In the genomic region with DNA sequence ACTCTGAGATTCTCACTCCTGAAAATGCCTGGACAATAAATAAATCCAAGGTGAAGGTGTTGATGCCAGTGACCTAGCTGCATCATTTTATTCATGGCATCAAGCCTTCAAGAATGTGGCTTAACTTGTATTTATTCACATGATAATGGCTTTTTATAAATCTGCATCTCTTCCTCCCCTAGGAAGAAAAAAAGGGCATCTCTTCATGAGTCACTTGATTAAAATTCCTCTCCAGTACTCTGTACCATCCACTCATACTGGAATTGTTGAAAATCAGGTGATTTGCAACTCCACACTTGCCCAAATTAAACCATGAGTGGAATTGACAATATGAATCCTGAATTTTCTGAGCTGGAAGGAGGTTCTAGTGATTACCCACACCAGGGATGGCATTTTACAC, we compare ENCODE assay signal across 20 cellular contexts. TPM values are rescaled to one million over a fixed set of nuclear protein-coding genes. Genes with fewer than 3 reads are reported as not detected.
"Had no signal": no experiment of that assay in that cellular context is flagged by ENCODE, and none has a peak within 500 bp of the region (broad histone marks: within the 10 kb centered on the region; RNA-seq: fewer than 3 reads in every experiment).

No MANE protein-coding gene starts in this region.

- H3K9me3 Mint-ChIP-seq: activated CD8-positive, alpha-beta T cell treated with anti-CD3 and anti-CD28 coated beads for 36 hours; activated naive CD8-positive, alpha-beta T cell treated with anti-CD3 and anti-CD28 coated beads, Interleukin-2, amount 50 U/mL, for 24 hours; effector memory CD8-positive, alpha-beta T cell; immature natural killer cell; nephron; stimulated activated naive CD8-positive, alpha-beta T cell treated with anti-CD3 and anti-CD28 coated beads, Interleukin-15, amount 100 ng/mL, for 72 hours; T-helper 2 cell treated with Interferon-gamma antibody and Interleukin-4, amounts not matched to agents 5 μg/mL and 100 μg/mL, for 36 hours had no signal

- H3K36me3 Mint-ChIP-seq: immature natural killer cell had no signal

- H3K4me1 Mint-ChIP-seq: activated CD4-positive, alpha-beta T cell treated with anti-CD3 and anti-CD28 coated beads for 36 hours; immature natural killer cell; nephron; stimulated activated naive CD8-positive, alpha-beta T cell treated with anti-CD3 and anti-CD28 coated beads, Interleukin-15, amount 100 ng/mL, for 72 hours had no signal

- DNase-seq: activated CD4-positive, alpha-beta T cell treated with anti-CD3 and anti-CD28 coated beads for 36 hours; activated CD8-positive, alpha-beta memory T cell treated with anti-CD3 and anti-CD28 coated beads, Interleukin-2, amount 50 U/mL, for 48 hours; activated CD8-positive, alpha-beta T cell treated with anti-CD3 and anti-CD28 coated beads for 36 hours; activated naive CD4-positive, alpha-beta T cell treated with Interleukin-2 at 50 U/mL for 16 hours; activated naive CD8-positive, alpha-beta T cell treated with anti-CD3 and anti-CD28 coated beads, Interleukin-2, amount 50 U/mL, for 24 hours; central memory CD4-positive, alpha-beta T cell; cortex of kidney; effector memory CD8-positive, alpha-beta T cell; immature natural killer cell; mesenchymal stem cell; stimulated activated CD4-positive, alpha-beta T cell treated with anti-CD3 and anti-CD28 coated beads, Interleukin-15, amount 100 ng/mL, for 24 hours; stimulated activated CD4-positive, alpha-beta T cell treated with anti-CD3 and anti-CD28 coated beads, Interleukin-4, amount 100 ng/mL, for 24 hours; stimulated activated naive CD8-positive, alpha-beta T cell treated with anti-CD3 and anti-CD28 coated beads, Interleukin-15, amount 100 ng/mL, for 72 hours; SW 1271 had no signal

- H3K27ac Mint-ChIP-seq: activated CD4-positive, alpha-beta T cell treated with anti-CD3 and anti-CD28 coated beads for 36 hours; activated CD8-positive, alpha-beta T cell treated with anti-CD3 and anti-CD28 coated beads for 36 hours; activated naive CD8-positive, alpha-beta T cell treated with anti-CD3 and anti-CD28 coated beads, Interleukin-2, amount 50 U/mL, for 24 hours; effector memory CD8-positive, alpha-beta T cell; immature natural killer cell; nephron; T-helper 2 cell treated with Interferon-gamma antibody and Interleukin-4, amounts not matched to agents 5 μg/mL and 100 μg/mL, for 36 hours had no signal

- H3K4me3 Mint-ChIP-seq: activated CD4-positive, alpha-beta T cell treated with anti-CD3 and anti-CD28 coated beads for 36 hours; activated CD8-positive, alpha-beta T cell treated with anti-CD3 and anti-CD28 coated beads for 36 hours; activated naive CD8-positive, alpha-beta T cell treated with anti-CD3 and anti-CD28 coated beads, Interleukin-2, amount 50 U/mL, for 24 hours; effector memory CD8-positive, alpha-beta T cell; immature natural killer cell; nephron; stimulated activated naive CD8-positive, alpha-beta T cell treated with anti-CD3 and anti-CD28 coated beads, Interleukin-15, amount 100 ng/mL, for 72 hours; T-helper 2 cell treated with Interferon-gamma antibody and Interleukin-4, amounts not matched to agents 5 μg/mL and 100 μg/mL, for 36 hours had no signal

- ATAC-seq: activated CD4-positive, alpha-beta T cell treated with anti-CD3 and anti-CD28 coated beads for 36 hours; activated CD8-positive, alpha-beta T cell treated with anti-CD3 and anti-CD28 coated beads for 36 hours; activated naive CD8-positive, alpha-beta T cell treated with anti-CD3 and anti-CD28 coated beads, Interleukin-2, amount 50 U/mL, for 24 hours; effector memory CD8-positive, alpha-beta T cell; esophagus mucosa; left lobe of liver; stimulated activated naive CD8-positive, alpha-beta T cell treated with anti-CD3 and anti-CD28 coated beads, Interleukin-15, amount 100 ng/mL, for 72 hours had no signal

RNA-seq across cellular contexts. Expression of gene CLRN3, which starts 44.3 kb away (rescaled TPM):
- total RNA-seq: activated CD4-positive, alpha-beta T cell treated with anti-CD3 and anti-CD28 coated beads for 36 hours; activated CD8-positive, alpha-beta T cell treated with anti-CD3 and anti-CD28 coated beads for 36 hours; esophagus mucosa; fibroblast of villous mesenchyme; osteoblast had no signal
- polyA plus RNA-seq: immature natural killer cell had no signal
